1 cellular context compared by ENCODE assay signal in genomic region chr5:127934791-127935256, GRCh38.
A peak's percentile ranks its signal among the peaks of the same experiment; 100 is the strongest.
TF ChIP-seq lines count a peak whose summit lies in the region.

No MANE protein-coding gene starts in this region.

TF ChIP-seq in HepG2, 621 proteins besides CTCF, POLR2A, EP300 and RAD21 (continued from another document and continues in another):
- 0 out of 2 replicates have a peak, but pooled peaks have one; percentile 45 for TF ChIP-seq ZGPAT (CRISPR knock-in tag; IDR thresholded peaks at IDR 0.05)
- no peak for TF ChIP-seq ZNF510 (CRISPR knock-in tag; IDR thresholded peaks at IDR 0.05; ENCODE audit: low read depth)
- TF ChIP-seq TFDP1 (CRISPR knock-in tag; IDR thresholded peaks at IDR 0.05; ENCODE audit: borderline replicate concordance): no peak
- TF ChIP-seq GTF3A (CRISPR knock-in tag; conservative IDR thresholded peaks at IDR 0.05): no peak
- no peak for TF ChIP-seq NFKB2 (CRISPR knock-in tag; IDR thresholded peaks at IDR 0.05; ENCODE audit: borderline replicate concordance)
- TF ChIP-seq ZNF891 (CRISPR knock-in tag; IDR thresholded peaks at IDR 0.05): no peak
- no peak for TF ChIP-seq DPF2 (CRISPR knock-in tag; IDR thresholded peaks at IDR 0.05; ENCODE audit: borderline replicate concordance, low read depth)
- no peak for TF ChIP-seq ARID2 (CRISPR knock-in tag; IDR thresholded peaks at IDR 0.05; ENCODE audit: borderline replicate concordance)
- no peak for TF ChIP-seq SMC3 (IDR thresholded peaks at IDR 0.05; ENCODE audit: low read length)
- no peak for TF ChIP-seq ZNF264 (CRISPR knock-in tag; IDR thresholded peaks at IDR 0.05)
- no peak for TF ChIP-seq IKZF1 (IDR thresholded peaks at IDR 0.05)
- no peak for TF ChIP-seq MXD3 (CRISPR knock-in tag; IDR thresholded peaks at IDR 0.05)
- no peak for TF ChIP-seq MXD4 (CRISPR knock-in tag; IDR thresholded peaks at IDR 0.05)
- TF ChIP-seq KLF15 (CRISPR knock-in tag; IDR thresholded peaks at IDR 0.05; ENCODE audit: borderline replicate concordance): no peak
- TF ChIP-seq ARID4A (CRISPR knock-in tag; IDR thresholded peaks at IDR 0.05; ENCODE audit: borderline replicate concordance): no peak
- TF ChIP-seq ZNF256 (CRISPR knock-in tag; conservative IDR thresholded peaks at IDR 0.05): no peak
- peak; percentile 92 for TF ChIP-seq TBX3 (IDR thresholded peaks at IDR 0.05; ENCODE audit: borderline replicate concordance)
- no peak for TF ChIP-seq TOPORS (CRISPR knock-in tag; IDR thresholded peaks at IDR 0.05)
- TF ChIP-seq ZNF749 (CRISPR knock-in tag; IDR thresholded peaks at IDR 0.05; ENCODE audit: borderline replicate concordance): no peak
- TF ChIP-seq BATF2 (CRISPR knock-in tag; IDR thresholded peaks at IDR 0.05): no peak
- no peak for TF ChIP-seq CHD2 (IDR thresholded peaks at IDR 0.05; ENCODE audit: low read depth, low read length)
- no peak for TF ChIP-seq ZNF232 (CRISPR knock-in tag; IDR thresholded peaks at IDR 0.05; ENCODE audit: borderline replicate concordance)
- TF ChIP-seq REPIN1 (CRISPR knock-in tag; IDR thresholded peaks at IDR 0.05; ENCODE audit: borderline replicate concordance, low read depth): no peak
- TF ChIP-seq SATB2 (CRISPR knock-in tag; IDR thresholded peaks at IDR 0.05): no peak
- TF ChIP-seq ZFP41 (CRISPR knock-in tag; IDR thresholded peaks at IDR 0.05; ENCODE audit: borderline replicate concordance): no peak
- TF ChIP-seq RARG (CRISPR knock-in tag; IDR thresholded peaks at IDR 0.05; ENCODE audit: low read depth): no peak
- no peak for TF ChIP-seq ZNF263 (CRISPR knock-in tag; IDR thresholded peaks at IDR 0.05)
- no peak for TF ChIP-seq MAX (IDR thresholded peaks at IDR 0.05)
- TF ChIP-seq, protein P1, sequence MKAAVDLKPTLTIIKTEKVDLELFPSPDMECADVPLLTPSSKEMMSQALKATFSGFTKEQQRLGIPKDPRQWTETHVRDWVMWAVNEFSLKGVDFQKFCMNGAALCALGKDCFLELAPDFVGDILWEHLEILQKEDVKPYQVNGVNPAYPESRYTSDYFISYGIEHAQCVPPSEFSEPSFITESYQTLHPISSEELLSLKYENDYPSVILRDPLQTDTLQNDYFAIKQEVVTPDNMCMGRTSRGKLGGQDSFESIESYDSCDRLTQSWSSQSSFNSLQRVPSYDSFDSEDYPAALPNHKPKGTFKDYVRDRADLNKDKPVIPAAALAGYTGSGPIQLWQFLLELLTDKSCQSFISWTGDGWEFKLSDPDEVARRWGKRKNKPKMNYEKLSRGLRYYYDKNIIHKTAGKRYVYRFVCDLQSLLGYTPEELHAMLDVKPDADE (CRISPR knock-in tag; IDR thresholded peaks at IDR 0.05): no peak
- no peak for TF ChIP-seq ZMAT3 (CRISPR knock-in tag; conservative IDR thresholded peaks at IDR 0.05)
- no peak for TF ChIP-seq AKAP8 (CRISPR knock-in tag; IDR thresholded peaks at IDR 0.05)
- no peak for TF ChIP-seq HCFC1 (IDR thresholded peaks at IDR 0.05; ENCODE audit: low read depth, low read length)
- no peak for TF ChIP-seq HINFP (CRISPR knock-in tag; IDR thresholded peaks at IDR 0.05; ENCODE audit: low read depth)
- TF ChIP-seq GZF1 (CRISPR knock-in tag; IDR thresholded peaks at IDR 0.05): no peak
- no peak for TF ChIP-seq ZNF121 (CRISPR knock-in tag; IDR thresholded peaks at IDR 0.05)
- peak; percentile 51; the same call in 1 of the 2 replicates for TF ChIP-seq EHMT2 (IDR thresholded peaks at IDR 0.05; ENCODE audit: borderline replicate concordance, low read depth, low read length)
- TF ChIP-seq TARDBP (CRISPR knock-in tag; IDR thresholded peaks at IDR 0.05): 0 out of 2 replicates have a peak, but pooled peaks have one; percentile 16
- peak; percentile 60; the same call in 1 of the 2 replicates for TF ChIP-seq CREM (IDR thresholded peaks at IDR 0.05)
- no peak for TF ChIP-seq CREM (CRISPR knock-in tag; IDR thresholded peaks at IDR 0.05)
- TF ChIP-seq MYC (CRISPR knock-in tag; IDR thresholded peaks at IDR 0.05; ENCODE audit: borderline replicate concordance): no peak
- TF ChIP-seq ZNF253 (CRISPR knock-in tag; IDR thresholded peaks at IDR 0.05; ENCODE audit: borderline replicate concordance): no peak
- TF ChIP-seq ZNF142 (CRISPR knock-in tag; IDR thresholded peaks at IDR 0.05): no peak
- TF ChIP-seq ZXDC (CRISPR knock-in tag; IDR thresholded peaks at IDR 0.05): no peak
- no peak for TF ChIP-seq RBFOX2 (IDR thresholded peaks at IDR 0.05; ENCODE audit: low read depth, low read length)
